13 cellular contexts compared by ENCODE assay signal in the genomic region with DNA sequence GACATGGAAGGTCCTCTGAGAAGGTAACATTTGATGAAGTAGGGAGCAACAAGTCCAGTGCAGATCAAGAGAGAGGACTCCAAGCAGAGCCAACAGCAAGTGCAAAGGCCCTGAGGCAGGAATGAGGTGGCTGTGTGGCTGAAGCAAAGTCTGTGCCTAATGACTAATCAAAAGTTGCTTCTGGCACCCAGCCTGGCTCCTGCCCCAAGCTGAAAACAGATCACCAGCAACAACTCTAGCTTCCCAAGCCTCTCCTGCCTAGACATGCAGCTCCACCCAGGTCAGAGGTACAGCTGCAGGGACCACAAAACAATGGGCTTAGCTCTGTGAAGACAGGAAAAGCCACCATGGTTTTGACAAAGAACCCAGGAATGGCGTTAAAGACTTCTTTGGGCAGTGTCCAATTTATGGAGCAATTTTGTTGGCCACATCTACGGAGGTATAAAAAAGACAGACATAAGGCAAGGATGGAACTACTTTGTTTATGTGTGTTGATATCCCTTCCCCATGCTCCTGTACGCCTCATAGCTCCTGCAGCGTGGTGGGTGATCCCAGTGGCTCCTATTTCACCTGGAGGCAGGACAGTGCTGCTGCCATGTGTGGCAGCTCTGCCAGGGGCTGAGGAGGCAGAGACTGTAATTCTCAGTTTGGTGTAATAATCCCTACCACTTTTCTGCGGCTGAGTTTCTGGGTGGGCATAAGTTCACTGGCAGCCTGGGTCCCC. TPM values are rescaled to one million over a fixed set of nuclear protein-coding genes. Genes with fewer than 3 reads are reported as not detected.
DNase-seq lines count a peak whose midpoint lies in the region; ATAC-seq and TF ChIP-seq lines count a peak whose summit lies in the region.
"Had no signal": no experiment of that assay in that cellular context is flagged by ENCODE, and none has a peak within 500 bp of the region (broad histone marks: within the 10 kb centered on the region; RNA-seq: fewer than 3 reads in every experiment).

No MANE protein-coding gene starts in this region.

- H3K27ac ChIP-seq in left ventricle myocardium inferior (replicated peaks), result no peak overlapping the region
- H3K27ac ChIP-seq in transverse colon, result no peak overlapping the region
- no peak overlapping the region for H3K27ac ChIP-seq in left lung
- H3K27ac ChIP-seq: SJSA1 had no signal

- H3K4me3 Mint-ChIP-seq in brain, result peak overlapping the region in 2 of 5 experiments; percentile 51 to 54
- H3K4me3 Mint-ChIP-seq: natural killer cell treated with Interleukin-12 subunit alpha and Interleukin-12 subunit beta and Interleukin-15 and Interleukin-18, amount 100 ng/mL, for 72 hours had no signal

- H3K4me3 ChIP-seq in left ventricle myocardium inferior (no peak overlapping the region), transverse colon (no peak overlapping the region), left lung (no peak overlapping the region)
- H3K4me3 ChIP-seq: SJSA1 had no signal

- no peaks in the 10 kb centered on the region for H3K4me1 ChIP-seq in left ventricle myocardium inferior
- H3K4me1 ChIP-seq in transverse colon, result peaks cover 0 to 7% (median 0%) of the 10 kb centered on the region in 4 donors
- no peaks in the 10 kb centered on the region for H3K4me1 ChIP-seq in left lung

- peaks cover 83% of the 10 kb centered on the region for H3K4me1 Mint-ChIP-seq in brain

- no peak for TF ChIP-seq CTCF in left ventricle myocardium inferior (IDR thresholded peaks at IDR 0.05; ENCODE audit: borderline replicate concordance)
- no peak for TF ChIP-seq CTCF in brain (conservative IDR thresholded peaks at IDR 0.05)
- no peak for TF ChIP-seq CTCF in transverse colon (IDR thresholded peaks at IDR 0.05)
- TF ChIP-seq CTCF in left lung (IDR thresholded peaks at IDR 0.05), result no peak

- peaks cover 4% of the 10 kb centered on the region for H3K27me3 Mint-ChIP-seq in brain

- no peak for TF ChIP-seq POLR2A in transverse colon (IDR thresholded peaks at IDR 0.05)

- WGBS in transverse colon (ENCODE audit: low coverage in 1 of 2), 2 donors, result 73% methylated on average over 5 of the region's 5 CpGs; no CpG with 5 or more reads in 1 of the 2 donors

- H3K9me3 ChIP-seq in left ventricle myocardium inferior (replicated peaks) (no peaks in the 10 kb centered on the region), transverse colon (no peaks in the 10 kb centered on the region), left lung (no peaks in the 10 kb centered on the region)
- H3K9me3 ChIP-seq: SJSA1 had no signal

- H3K9me3 Mint-ChIP-seq in brain, result peaks cover 0 to 8% (median 0%) of the 10 kb centered on the region in 5 experiments
- H3K9me3 Mint-ChIP-seq: natural killer cell treated with Interleukin-12 subunit alpha and Interleukin-12 subunit beta and Interleukin-15 and Interleukin-18, amount 100 ng/mL, for 72 hours had no signal

- DNase-seq in left cardiac atrium, result peak; percentile 42
- DNase-seq in left ventricle myocardium inferior, result no peak
- DNase-seq in glomerular visceral epithelial cell (ENCODE audit: extremely low spot score), result peak; percentile 31
- DNase-seq in transverse colon, result peak; percentile 33
- DNase-seq in left lung, result no peak
- DNase-seq: activated CD4-positive, CD25-positive, alpha-beta regulatory T cell treated with anti-CD3 and anti-CD28 coated beads, Interleukin-2, amount 50 U/mL, for 72 hours; NCI-H1417; NCI-H526 treated with DMSO at 0.1 percent for 48 hours had no signal

- no peaks in the 10 kb centered on the region for H3K36me3 Mint-ChIP-seq in brain
- H3K36me3 Mint-ChIP-seq: natural killer cell treated with Interleukin-12 subunit alpha and Interleukin-12 subunit beta and Interleukin-15 and Interleukin-18, amount 100 ng/mL, for 72 hours had no signal

- H3K36me3 ChIP-seq in left ventricle myocardium inferior, result no peaks in the 10 kb centered on the region
- H3K36me3 ChIP-seq in transverse colon, result no peaks in the 10 kb centered on the region
- no peaks in the 10 kb centered on the region for H3K36me3 ChIP-seq in left lung
- H3K36me3 ChIP-seq: SJSA1 had no signal

- intact Hi-C loops in left cardiac atrium (cut with DNase I) (no loop called here), left ventricle myocardium inferior (cut with micrococcal nuclease) (no loop called here), transverse colon (cut with DNase I; ENCODE audit: low total_unique reads) (no loop called here), left lung (cut with DNase I) (no loop called here)

- H3K27ac Mint-ChIP-seq in brain, result peak overlapping the region; percentile 49 to 98 (median 74)
- H3K27ac Mint-ChIP-seq: natural killer cell treated with Interleukin-12 subunit alpha and Interleukin-12 subunit beta and Interleukin-15 and Interleukin-18, amount 100 ng/mL, for 72 hours had no signal

- H3K27me3 ChIP-seq in left ventricle myocardium inferior (ENCODE audit: low read depth) (peaks cover 3% of the 10 kb centered on the region), transverse colon (no peaks in the 10 kb centered on the region), left lung (no peaks in the 10 kb centered on the region)
- H3K27me3 ChIP-seq: SJSA1 had no signal

- ATAC-seq in left cardiac atrium (peak in 1 of 2 donors; percentile 42), GM18517 (IDR thresholded peaks at IDR 0.05; ENCODE audit: unreplicated experiment) (no peak), left lung (no peak), HG03469 (IDR thresholded peaks at IDR 0.05; ENCODE audit: unreplicated experiment) (no peak)

- in situ Hi-C loops in transverse colon (cut with MboI; ENCODE audit: low pct_ligation_motif_present in 1 of 4, low pct_unique_long_range_greater_than_20kb in 1 of 4, low sequenced_read_pairs in 3 of 4), result no loop called here

- TF ChIP-seq EP300 in transverse colon (IDR thresholded peaks at IDR 0.05; ENCODE audit: low read depth), result no peak

RNA-seq across cellular contexts. Expression of gene IGSF3, which starts 26.4 kb away (rescaled TPM):
- total RNA-seq in left cardiac atrium, result 10 to 100 TPM; 14.3 to 15.6 TPM
- total RNA-seq in left ventricle myocardium inferior, result 19.9 TPM
- 25.4 TPM for polyA plus RNA-seq in brain (ENCODE audit: insufficient read depth, low read depth, low replicate concordance)
- 10 to 100 TPM; 36.7 to 75.8 (median 56.9) TPM for total RNA-seq in transverse colon
- 10 to 100 TPM; 12.6 to 21.6 TPM for total RNA-seq in left lung

Comparison
In these comparisons a context has a peak if more than half of its experiments do, and no peak if none do; other contexts are left out.
1. DNase-seq: peak in left cardiac atrium (single experiment), glomerular visceral epithelial cell (single experiment) and transverse colon (single experiment); none in left ventricle myocardium inferior (single experiment) and left lung (0 of 2).